Comparison of ENCODE assay signal across 9 cellular contexts in the genomic region with DNA sequence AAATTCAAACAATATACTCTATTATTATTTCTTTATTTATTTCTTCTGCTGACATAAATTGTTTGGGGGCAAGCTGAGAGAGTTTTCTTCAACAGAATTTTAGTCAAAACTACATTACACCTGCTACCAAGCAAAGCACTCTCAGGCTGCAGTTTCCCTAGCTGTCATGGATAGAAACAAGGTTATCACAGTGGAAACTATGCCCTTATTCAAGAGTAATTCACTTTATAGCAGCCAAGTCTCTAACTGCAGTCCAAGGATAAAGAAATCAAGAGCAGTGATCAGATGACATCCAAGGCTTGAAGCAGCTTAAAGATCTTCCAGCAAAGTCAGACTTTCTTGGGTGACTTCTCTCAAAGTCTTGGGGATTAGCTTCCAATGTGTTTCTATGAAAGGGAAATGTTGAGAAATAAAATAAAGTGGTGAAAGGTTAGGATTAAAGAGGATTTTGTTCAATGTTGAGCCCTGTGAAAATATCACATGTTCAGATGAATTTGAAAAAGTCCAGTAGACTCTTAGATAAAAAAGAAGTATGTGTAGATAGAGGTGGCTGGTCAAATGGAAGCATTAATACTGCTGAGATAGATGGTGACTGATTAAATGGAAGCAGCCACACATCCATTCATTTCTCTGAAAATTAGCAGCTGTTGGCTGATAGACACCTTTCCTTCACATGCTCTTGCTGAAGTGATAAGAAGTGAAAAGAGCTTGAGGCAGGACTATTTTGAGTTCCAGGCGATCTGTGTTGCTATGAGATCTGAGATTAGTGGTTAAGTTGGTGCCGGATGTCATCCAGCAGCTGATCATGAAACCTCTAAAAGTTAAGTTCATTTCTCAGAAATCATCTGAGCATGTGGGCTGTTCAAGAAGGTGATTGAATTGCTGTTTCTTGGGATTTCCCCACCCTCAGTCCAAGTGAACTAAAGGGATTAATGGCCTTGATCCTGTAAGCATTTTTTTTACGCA.
A peak's percentile ranks its signal among the peaks of the same experiment; 100 is the strongest.
DNase-seq lines count a peak whose midpoint lies in the region; ATAC-seq, FAIRE-seq and TF ChIP-seq lines count a peak whose summit lies in the region.
"Had no signal": no experiment of that assay in that cellular context is flagged by ENCODE, and none has a peak within 500 bp of the region (broad histone marks: within the 10 kb centered on the region; RNA-seq: fewer than 3 reads in every experiment).

No MANE protein-coding gene starts in this region.

- H3K9ac ChIP-seq in endodermal cell (ENCODE audit: extremely low read depth, low read length, poor library complexity, severe bottlenecking): no peak overlapping the region
- no peak overlapping the region for H3K9ac ChIP-seq in kidney (ENCODE audit: low read length in 2 of 2)

- peak overlapping the region; percentile 69 for H3K4me3 Mint-ChIP-seq in activated CD4-positive, alpha-beta T cell treated with anti-CD3 and anti-CD28 coated beads, Interleukin-2, amount 10 ng/mL, durations not matched to agents 24 days and 14 days
- H3K4me3 Mint-ChIP-seq in memory B cell (peak overlapping the region; percentile 50), endodermal cell (no peak overlapping the region)

- H3K4me3 ChIP-seq in endodermal cell (ENCODE audit: low read length) (no peak overlapping the region), kidney (ENCODE audit: low read length in 2 of 2) (no peak overlapping the region)
- H3K4me3 ChIP-seq: SJSA1 had no signal

- ATAC-seq in GM19328 (IDR thresholded peaks at IDR 0.05; ENCODE audit: unreplicated experiment) (peak; percentile 72), HG03108 (IDR thresholded peaks at IDR 0.05; ENCODE audit: unreplicated experiment) (peak; percentile 87), memory B cell (ENCODE audit: low read depth) (peak; percentile 82)

- H3K27me3 ChIP-seq in endodermal cell (ENCODE audit: control insufficient read depth, insufficient read depth, low read length, poor library complexity, severe bottlenecking): no peaks in the 10 kb centered on the region
- H3K27me3 ChIP-seq: SJSA1 had no signal

- H3K27ac ChIP-seq in endodermal cell (ENCODE audit: low read depth, low read length) (no peak overlapping the region), kidney (ENCODE audit: low read depth in 2 of 2, low read length in 2 of 2) (no peak overlapping the region)
- H3K27ac ChIP-seq: SJSA1 had no signal

- FAIRE-seq in kidney (lab: Jason Lieb, UNC): no peak

- no peaks in the 10 kb centered on the region for H3K27me3 Mint-ChIP-seq in activated CD4-positive, alpha-beta T cell treated with anti-CD3 and anti-CD28 coated beads, Interleukin-2, amount 10 ng/mL, durations not matched to agents 24 days and 14 days
- no peaks in the 10 kb centered on the region for H3K27me3 Mint-ChIP-seq in memory B cell
- no peaks in the 10 kb centered on the region for H3K27me3 Mint-ChIP-seq in endodermal cell (ENCODE audit: insufficient read depth)

- TF ChIP-seq CTCF in endodermal cell (conservative IDR thresholded peaks at IDR 0.05) (no peak), kidney (IDR thresholded peaks at IDR 0.05; ENCODE audit: borderline replicate concordance, extremely low read depth, insufficient read depth) (no peak)

- H3K36me3 ChIP-seq in endodermal cell (ENCODE audit: control insufficient read depth, insufficient read depth, low read length) (no peaks in the 10 kb centered on the region), kidney (ENCODE audit: control insufficient read depth in 1 of 2, insufficient read depth in 2 of 2, low read length in 2 of 2) (no peaks in the 10 kb centered on the region)
- H3K36me3 ChIP-seq: SJSA1 had no signal

- peaks cover 4% of the 10 kb centered on the region for H3K36me3 Mint-ChIP-seq in activated CD4-positive, alpha-beta T cell treated with anti-CD3 and anti-CD28 coated beads, Interleukin-2, amount 10 ng/mL, durations not matched to agents 24 days and 14 days (ENCODE audit: low read depth)
- H3K36me3 Mint-ChIP-seq in memory B cell (no peaks in the 10 kb centered on the region), endodermal cell (ENCODE audit: low read depth) (no peaks in the 10 kb centered on the region)

- H3K9me3 ChIP-seq in endodermal cell (ENCODE audit: control insufficient read depth, low read length) (no peaks in the 10 kb centered on the region), kidney (ENCODE audit: control insufficient read depth in 1 of 2, low read length in 2 of 2) (peaks cover 0 to 3% of the 10 kb centered on the region in 2 donors)
- H3K9me3 ChIP-seq: SJSA1 had no signal

- intact Hi-C loops in activated CD4-positive, alpha-beta T cell treated with anti-CD3 and anti-CD28 coated beads, Interleukin-2, amount 10 ng/mL, durations not matched to agents 24 days and 14 days (cut with micrococcal nuclease): loop anchor here (1.0 to 5.0 kb wide), 13 partner anchors 41 to 826 kb away; partner anchors contain the start of gene EEA1
- intact Hi-C loops in kidney (cut with DNase I): no loop called here

- peak; percentile 93 for DNase-seq in activated CD4-positive, alpha-beta T cell treated with anti-CD3 and anti-CD28 coated beads, Interleukin-2, amount 10 ng/mL, durations not matched to agents 24 days and 14 days
- DNase-seq in memory B cell (ENCODE audit: low spot score in 2 of 2): peak; percentile 25 to 48
- no peak for DNase-seq in DMS153 treated with DMSO at 0.1 percent for 48 hours (lab: John Stamatoyannopoulos, UW; ENCODE audit: unreplicated experiment)
- DNase-seq in NCI-H524 treated with DMSO at 0.1 percent for 48 hours (lab: John Stamatoyannopoulos, UW): no peak
- no peak for DNase-seq in endodermal cell
- no peak for DNase-seq in kidney

- WGBS in endodermal cell (ENCODE audit: insufficient coverage in 1 of 2, insufficient read length in 1 of 2), 2 experiments: 95 to 100% methylated on average over 1 to 3 of the region's 3 CpGs

- peaks cover 78% of the 10 kb centered on the region for H3K4me1 Mint-ChIP-seq in activated CD4-positive, alpha-beta T cell treated with anti-CD3 and anti-CD28 coated beads, Interleukin-2, amount 10 ng/mL, durations not matched to agents 24 days and 14 days
- H3K4me1 Mint-ChIP-seq in memory B cell: peaks cover 62% of the 10 kb centered on the region
- H3K4me1 Mint-ChIP-seq in endodermal cell: peaks cover 29% of the 10 kb centered on the region

- H3K4me1 ChIP-seq in endodermal cell (ENCODE audit: control insufficient read depth, insufficient read depth, low read length) (peaks cover 13% of the 10 kb centered on the region), kidney (ENCODE audit: control insufficient read depth in 1 of 2, insufficient read depth in 1 of 2, low read depth in 1 of 2, low read length in 2 of 2) (peaks cover 0 to 2% of the 10 kb centered on the region in 2 donors)
- H3K4me1 ChIP-seq: SJSA1 had no signal

- H3K9me3 Mint-ChIP-seq in activated CD4-positive, alpha-beta T cell treated with anti-CD3 and anti-CD28 coated beads, Interleukin-2, amount 10 ng/mL, durations not matched to agents 24 days and 14 days: no peaks in the 10 kb centered on the region
- peaks cover under 1% of the 10 kb centered on the region for H3K9me3 Mint-ChIP-seq in memory B cell
- peaks cover 10% of the 10 kb centered on the region for H3K9me3 Mint-ChIP-seq in endodermal cell

- H3K27ac Mint-ChIP-seq in activated CD4-positive, alpha-beta T cell treated with anti-CD3 and anti-CD28 coated beads, Interleukin-2, amount 10 ng/mL, durations not matched to agents 24 days and 14 days: peak overlapping the region; percentile 94
- peak overlapping the region; percentile 97 for H3K27ac Mint-ChIP-seq in memory B cell
- H3K27ac Mint-ChIP-seq in endodermal cell: no peak overlapping the region

Comparison
In these comparisons a context has a peak if more than half of its experiments do, and no peak if none do; other contexts are left out.
1. DNase-seq: peak in activated CD4-positive, alpha-beta T cell treated with anti-CD3 and anti-CD28 coated beads, Interleukin-2, amount 10 ng/mL, durations not matched to agents 24 days and 14 days (single experiment) and memory B cell (2 of 2); none in DMS153 treated with DMSO at 0.1 percent for 48 hours (single experiment), NCI-H524 treated with DMSO at 0.1 percent for 48 hours (single experiment), endodermal cell (single experiment) and kidney (single experiment).
2. Peak in every context shown above with its lines, with median percentiles within 50 percentile points of each other: ATAC-seq.